In genomic region chr10:32412499-32412853, GRCh38 we compare ENCODE assay signal across 16 cellular contexts. TPM values are rescaled to one million over a fixed set of nuclear protein-coding genes. Genes with fewer than 3 reads are reported as not detected.
DNase-seq lines count a peak whose midpoint lies in the region; ATAC-seq and TF ChIP-seq lines count a peak whose summit lies in the region.
"Had no signal": no experiment of that assay in that cellular context is flagged by ENCODE, and none has a peak within 500 bp of the region (broad histone marks: within the 10 kb centered on the region; RNA-seq: fewer than 3 reads in every experiment).

No MANE protein-coding gene starts in this region.

- DNase-seq in GM03348 (ENCODE audit: low spot score) (peak; percentile 16), PC-3 (peak; percentile 65), fibroblast of the aortic adventitia (ENCODE audit: low read depth) (peak; percentile 10), non-pigmented ciliary epithelial cell (ENCODE audit: low read depth) (peak; percentile 35), NCI-H748 (lab: John Stamatoyannopoulos, UW; ENCODE audit: unreplicated experiment) (no peak), iPS-NIHi7 (ENCODE audit: extremely low spot score) (no peak)
- DNase-seq in stimulated activated CD4-positive, alpha-beta T cell treated with anti-CD3 and anti-CD28 coated beads, Interleukin-2, amount 100 ng/mL, for 48 hours, result no peak
- DNase-seq: activated CD8-positive, alpha-beta T cell treated with anti-CD3 and anti-CD28 coated beads for 36 hours; activated effector memory CD4-positive, alpha-beta T cell treated with anti-CD3 and anti-CD28 coated beads, Interleukin-2, amount 50 U/mL, for 16 hours; body of pancreas; Karpas-422; NCI-H2029 treated with DMSO at 0.1 percent for 48 hours had no signal

- H4K20me1 ChIP-seq in PC-3 (ENCODE audit: low read length), result no peaks in the 10 kb centered on the region

- BruUV-seq in PC-3 (replicated peaks; lab: Mats Ljungman, UMichigan), result no TSS peak

- H3K9ac ChIP-seq in PC-3 (ENCODE audit: low read length), result no peak overlapping the region

- ATAC-seq in PC-3, result peak; percentile 39
- no peak for ATAC-seq in HG03354 (IDR thresholded peaks at IDR 0.05; ENCODE audit: poor library complexity, severe bottlenecking, unreplicated experiment)
- ATAC-seq: activated CD8-positive, alpha-beta T cell treated with anti-CD3 and anti-CD28 coated beads for 36 hours; body of pancreas had no signal

- no peaks in the 10 kb centered on the region for H3K36me3 ChIP-seq in PC-3 (ENCODE audit: low read depth, low read length)
- H3K36me3 ChIP-seq: HAP-1, SJSA1 had no signal

- TF ChIP-seq CTCF in PC-3 (conservative IDR thresholded peaks at IDR 0.05; ENCODE audit: low read depth, low read length) (no peak), fibroblast of the aortic adventitia (IDR thresholded peaks at IDR 0.05; ENCODE audit: insufficient read depth, low read length) (no peak)

- H2AFZ ChIP-seq in PC-3 (ENCODE audit: low read length), result peak overlapping the region; percentile 1; the same call in 1 of the 2 replicates
- H2AFZ ChIP-seq: hepatocyte had no signal

- peak overlapping the region; percentile 68 for H3K27ac ChIP-seq in PC-3 (ENCODE audit: low read length)
- H3K27ac ChIP-seq: body of pancreas, hepatocyte, SJSA1 had no signal

- H3F3A ChIP-seq in PC-3 (ENCODE audit: low read length, unreplicated experiment), result peaks cover 5% of the 10 kb centered on the region

- CTCF ChIA-PET in PC-3 (lab: Charles Lee), result no interaction called here

- peak overlapping the region; percentile 7 for H3K4me2 ChIP-seq in PC-3 (ENCODE audit: low read length)
- H3K4me2 ChIP-seq: hepatocyte had no signal

- H3K4me1 ChIP-seq in PC-3 (ENCODE audit: insufficient read depth, low read length), result peaks cover 25% of the 10 kb centered on the region
- H3K4me1 ChIP-seq: HAP-1 had no signal

- H3K79me2 ChIP-seq in PC-3 (ENCODE audit: low read length), result no peaks in the 10 kb centered on the region
- H3K79me2 ChIP-seq: hepatocyte had no signal

- intact Hi-C loops in PC-3 (cut with micrococcal nuclease), result loop anchor here (2.0 kb wide), 1 partner anchor 34 kb away; the partner anchor contains the start of gene CCDC7

- no peaks in the 10 kb centered on the region for H3K27me3 ChIP-seq in PC-3 (ENCODE audit: low read length)
- H3K27me3 ChIP-seq: body of pancreas, hepatocyte, SJSA1 had no signal

- H3K4me3 ChIP-seq in PC-3 (ENCODE audit: low read length), result no peak overlapping the region
- H3K4me3 ChIP-seq in fibroblast of the aortic adventitia (ENCODE audit: low read depth, low read length), result no peak overlapping the region
- H3K4me3 ChIP-seq: body of pancreas, HAP-1, hepatocyte, SJSA1 had no signal

- H3K9me2 ChIP-seq in PC-3 (replicated peaks; ENCODE audit: low read length), result no peaks in the 10 kb centered on the region

- POLR2A ChIA-PET in PC-3 (lab: Charles Lee; ENCODE audit: unreplicated experiment), result no interaction called here

- H3K9me3 ChIP-seq in PC-3 (ENCODE audit: low read length), result no peaks in the 10 kb centered on the region
- H3K9me3 ChIP-seq: body of pancreas, HAP-1, SJSA1 had no signal

RNA-seq across cellular contexts. Expression of gene CCDC7, which starts 33.5 kb away (rescaled TPM):
- total RNA-seq in PC-3 (2014; rRNA removed), result 14.1 and 19.1 TPM in 2 replicates
- 15.4 and 15.8 TPM in 2 replicates for total RNA-seq in fibroblast of the aortic adventitia (ENCODE audit: low replicate concordance)

Comparison
In these comparisons a context has a peak if more than half of its experiments do, and no peak if none do; other contexts are left out.
1. DNase-seq: peak in GM03348 (single experiment), PC-3 (single experiment), fibroblast of the aortic adventitia (single experiment) and non-pigmented ciliary epithelial cell (single experiment); none in stimulated activated CD4-positive, alpha-beta T cell treated with anti-CD3 and anti-CD28 coated beads, Interleukin-2, amount 100 ng/mL, for 48 hours (0 of 2), NCI-H748 (single experiment) and iPS-NIHi7 (single experiment).